Comparison of ENCODE assay signal across 25 cellular contexts in the genomic region with DNA sequence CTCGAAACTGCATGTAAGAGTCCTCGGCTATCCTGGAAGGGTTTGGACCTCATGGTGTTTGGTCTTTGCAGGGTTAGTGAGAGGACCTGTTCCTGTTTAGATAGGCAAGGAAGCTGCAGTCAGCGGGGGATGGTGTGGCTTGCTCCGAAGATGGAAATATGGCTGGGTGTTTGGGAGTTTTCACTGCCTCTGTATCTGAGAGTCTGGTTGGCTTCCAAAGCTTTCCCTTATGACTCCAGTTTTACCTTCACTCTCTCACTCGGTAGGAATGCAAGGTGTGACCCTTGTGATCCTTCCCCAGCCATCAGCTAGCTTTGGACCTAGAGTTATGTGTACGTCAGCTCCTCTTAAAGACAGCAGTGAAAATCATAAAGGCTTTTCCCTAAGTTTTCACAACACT. TPM values are rescaled to one million over a fixed set of nuclear protein-coding genes. Genes with fewer than 3 reads are reported as not detected.
DNase-seq lines count a peak whose midpoint lies in the region; ATAC-seq, FAIRE-seq and TF ChIP-seq lines count a peak whose summit lies in the region.
"Had no signal": no experiment of that assay in that cellular context is flagged by ENCODE, and none has a peak within 500 bp of the region (broad histone marks: within the 10 kb centered on the region; RNA-seq: fewer than 3 reads in every experiment).

No MANE protein-coding gene starts in this region.

- WGBS in H1 (ENCODE audit: extremely low coverage in 1 of 2, insufficient coverage in 1 of 2, insufficient read length in 1 of 2, insufficient replicate concordance in 2 of 2, low coverage in 1 of 2, low lambda C conversion rate in 2 of 2, missing lambda C conversion rate in 1 of 2), 2 experiments, result 85% methylated on average over 6 of the region's 6 CpGs; no CpG with 5 or more reads in 1 of the 2 experiments
- WGBS in HepG2 (ENCODE audit: low lambda C conversion rate), result 85% methylated on average over 6 of the region's 6 CpGs
- 76 to 82% methylated on average over 6 of the region's 6 CpGs for WGBS in pancreas, 2 donors

- CTCF ChIA-PET in HEK293 (lab: Yijun Ruan, JAX) (interaction anchor here (1.1 kb wide), 1 partner anchor 28 kb away, joined by 3 read pairs; no protein-coding TSS in a partner anchor), H1 (lab: Charles Lee; ENCODE audit: partially characterized antibody) (interaction anchor here (0.5 to 3.4 kb wide), 9 partner anchors 9 to 132 kb away, joined by 3 to 28 read pairs (median 5); a partner anchor contains a TSS), HepG2 (lab: Yijun Ruan, JAX; ENCODE audit: low intra/inter-chr PET ratio, low total read pairs) (no interaction called here)

- no peaks in the 10 kb centered on the region for H4K20me1 ChIP-seq in H1 (replicated peaks in 1 of 2; ENCODE audit: control insufficient read depth in 1 of 2, insufficient read depth in 2 of 2, low read length in 2 of 2)
- no peaks in the 10 kb centered on the region for H4K20me1 ChIP-seq in HepG2 (ENCODE audit: insufficient read depth, low read length)
- H4K20me1 ChIP-seq: BLaER1 had no signal

- H3K36me3 Mint-ChIP-seq in type B pancreatic cell, result peaks cover 52% of the 10 kb centered on the region
- H3K36me3 Mint-ChIP-seq: CD8-positive, alpha-beta T cell had no signal

- BruUV-seq in HepG2 (replicated peaks; lab: Mats Ljungman, UMichigan), result no TSS peak

- H3K4me3 Mint-ChIP-seq in type B pancreatic cell, result no peak overlapping the region
- H3K4me3 Mint-ChIP-seq: CD8-positive, alpha-beta T cell had no signal

- H3K23ac ChIP-seq in H1 (ENCODE audit: insufficient read length), result no peak overlapping the region

- H2BK5ac ChIP-seq in H1 (ENCODE audit: low read depth, low read length), result no peak overlapping the region

- peak overlapping the region; percentile 32 for H3K27ac Mint-ChIP-seq in type B pancreatic cell
- H3K27ac Mint-ChIP-seq: CD8-positive, alpha-beta T cell had no signal

- no peaks in the 10 kb centered on the region for H3K27me3 Mint-ChIP-seq in type B pancreatic cell

- H2AK5ac ChIP-seq in H1 (ENCODE audit: low read depth, low read length), result no peak overlapping the region

- H3K4me1 ChIP-seq in HEK293 (ENCODE audit: control insufficient read depth, insufficient read depth, low read length) (peaks cover 6% of the 10 kb centered on the region), H1 (replicated peaks in 1 of 4; ENCODE audit: control insufficient read depth in 3 of 4, insufficient read depth in 4 of 4, low read length in 3 of 4) (no peaks in the 10 kb centered on the region), HepG2 (ENCODE audit: insufficient read depth, low read length) (peaks cover 18% of the 10 kb centered on the region), pancreas (no peaks in the 10 kb centered on the region)
- H3K4me1 ChIP-seq: BLaER1 had no signal

- H3K18ac ChIP-seq in H1 (ENCODE audit: extremely low read depth, low read length), result no peak overlapping the region

- no peaks in the 10 kb centered on the region for H3K9me3 Mint-ChIP-seq in type B pancreatic cell
- H3K9me3 Mint-ChIP-seq: CD8-positive, alpha-beta T cell had no signal

- TF ChIP-seq RAD21 in H1 (IDR thresholded peaks at IDR 0.05 in 1 of 2, conservative IDR thresholded peaks at IDR 0.05 in 1 of 2; ENCODE audit: low read depth in 2 of 2, low read length in 2 of 2), result no peak
- no peak for TF ChIP-seq RAD21 in HepG2 (CRISPR knock-in tag; IDR thresholded peaks at IDR 0.05)

- H3K4me3 ChIP-seq in HEK293 (ENCODE audit: low read depth, low read length) (no peak overlapping the region), H1 (ENCODE audit: extremely low read depth in 1 of 4, insufficient read depth in 2 of 4, low read depth in 3 of 4, low read length in 4 of 4) (no peak overlapping the region), HepG2 (replicated peaks in 1 of 3; ENCODE audit: insufficient read depth in 1 of 3, low read depth in 2 of 3, low read length in 3 of 3) (no peak overlapping the region), pancreas (no peak overlapping the region)
- H3K4me3 ChIP-seq: A549, BLaER1, GM23248, SJCRH30 had no signal

- H3K79me2 ChIP-seq in H1 (ENCODE audit: control insufficient read depth in 1 of 2, insufficient read depth in 2 of 2, low read length in 2 of 2) (no peaks in the 10 kb centered on the region), HepG2 (ENCODE audit: insufficient read depth, low read length) (no peaks in the 10 kb centered on the region)

- H3K23me2 ChIP-seq in H1 (ENCODE audit: low read depth, low read length), result no peaks in the 10 kb centered on the region

- TF ChIP-seq EP300 in H1 (IDR thresholded peaks at IDR 0.05; ENCODE audit: borderline replicate concordance in 1 of 2, low read depth in 2 of 2, low read length in 2 of 2) (no peak), HepG2 (IDR thresholded peaks at IDR 0.05; ENCODE audit: low read depth in 2 of 2, low read length in 2 of 2) (no peak), HepG2 (CRISPR knock-in tag; IDR thresholded peaks at IDR 0.05; ENCODE audit: borderline replicate concordance) (no peak)

- H3K27me3 ChIP-seq in H1 (replicated peaks in 1 of 4; ENCODE audit: control insufficient read depth in 3 of 4, extremely low read depth in 1 of 4, insufficient read depth in 3 of 4, low read length in 3 of 4) (no peaks in the 10 kb centered on the region), HepG2 (ENCODE audit: control insufficient read depth in 1 of 2, insufficient read depth in 2 of 2, low read length in 2 of 2) (no peaks in the 10 kb centered on the region), pancreas (no peaks in the 10 kb centered on the region)
- H3K27me3 ChIP-seq: BLaER1, SJCRH30 had no signal

- no peak overlapping the region for H3K9ac ChIP-seq in H1 (replicated peaks in 1 of 4; ENCODE audit: extremely low read depth in 1 of 4, low read depth in 3 of 4, low read length in 3 of 4)
- H3K9ac ChIP-seq in HepG2 (ENCODE audit: insufficient read depth, low read depth, low read length), result no peak overlapping the region
- H3K9ac ChIP-seq: BLaER1, GM23248 had no signal

- H3K36me3 ChIP-seq in HEK293 (ENCODE audit: control insufficient read depth in 2 of 2, insufficient read depth in 1 of 2, low read length in 2 of 2) (peaks cover 0 to 7% of the 10 kb centered on the region in 2 experiments; a peak in 1 of 3 replicates), H1 (ENCODE audit: control insufficient read depth in 2 of 4, insufficient read depth in 4 of 4, low read length in 3 of 4) (no peaks in the 10 kb centered on the region), HepG2 (replicated peaks in 1 of 2; ENCODE audit: control insufficient read depth in 1 of 2, insufficient read depth in 2 of 2, low read length in 2 of 2) (peaks cover 27 to 48% of the 10 kb centered on the region in 2 experiments), pancreas (peaks cover 0 to 4% (median 0%) of the 10 kb centered on the region in 3 donors)
- H3K36me3 ChIP-seq: BLaER1, SJCRH30 had no signal

- ATAC-seq in HepG2 (peak; percentile 36; the same call in 2 of the 3 replicates), pancreas (no peak), Right ventricle myocardium inferior (no peak)
- ATAC-seq: A549; CD8-positive, alpha-beta T cell; HCT116 had no signal

- H4K8ac ChIP-seq in H1 (ENCODE audit: extremely low read depth, insufficient read depth, low read length), result no peak overlapping the region

- POLR2A ChIA-PET in HEK293 (lab: Yijun Ruan, JAX), result no interaction called here
- POLR2A ChIA-PET in H1 (lab: Charles Lee; ENCODE audit: partially characterized antibody), result no interaction called here
- POLR2A ChIA-PET in HepG2 (lab: Yijun Ruan, JAX), result interaction anchor here (0.7 to 1.3 kb wide), 2 partner anchors 36 to 121 kb away, joined by 3 to 6 read pairs; a partner anchor contains a TSS

- H3K79me1 ChIP-seq in H1 (ENCODE audit: low read depth, low read length), result no peaks in the 10 kb centered on the region

- no peak overlapping the region for H2BK15ac ChIP-seq in H1 (ENCODE audit: low read length)

- DNase-seq in H1 (ENCODE audit: low read depth in 1 of 2, low spot score in 2 of 2), result no peak
- no peak for DNase-seq in HepG2 (ENCODE audit: low spot score)
- DNase-seq in type B pancreatic cell (ENCODE audit: extremely low spot score, unreplicated experiment), result no peak
- no peak for DNase-seq in NOMO-1 treated with DMSO at 0.1 percent for 48 hours (lab: John Stamatoyannopoulos, UW; ENCODE audit: unreplicated experiment)
- DNase-seq in pancreas, result no peak
- DNase-seq in NCI-H2196 (lab: John Stamatoyannopoulos, UW; ENCODE audit: unreplicated experiment), result no peak
- no peak for DNase-seq in Right ventricle myocardium inferior (ENCODE audit: missing footprints)
- DNase-seq: CD8-positive, alpha-beta T cell; DND-41; GM23248; KG1; MV-4-11; NCI-H1417; NCI-H187; NCI-H2107; NCI-H2227 treated with DMSO at 0.1 percent for 48 hours; NCI-H510A treated with DMSO at 0.1 percent for 48 hours; NCI-H774 had no signal

- H2AFZ ChIP-seq in H1 (ENCODE audit: low read length) (no peak overlapping the region), HepG2 (ENCODE audit: low read length) (no peak overlapping the region)
- H2AFZ ChIP-seq: GM23248 had no signal

- no peak overlapping the region for H4K5ac ChIP-seq in H1 (ENCODE audit: insufficient read length, low read depth, low read length)

- H3K4ac ChIP-seq in H1 (replicated peaks; ENCODE audit: insufficient read length, low read depth, low read length), result no peak overlapping the region

- peak overlapping the region; percentile 61; the same call in 1 of the 2 replicates for H2BK12ac ChIP-seq in H1 (ENCODE audit: low read depth, low read length)

- H4K91ac ChIP-seq in H1 (replicated peaks; ENCODE audit: insufficient read length, low read length), result no peak overlapping the region

- no peak overlapping the region for H2BK120ac ChIP-seq in H1 (replicated peaks; ENCODE audit: low read depth, low read length)

- H3K27ac ChIP-seq in HEK293 (ENCODE audit: extremely low read depth, low read depth, low read length) (no peak overlapping the region), H1 (ENCODE audit: low read depth, low read length) (no peak overlapping the region), HepG2 (ENCODE audit: extremely low read length, insufficient read depth, low read length) (no peak overlapping the region), pancreas (no peak overlapping the region)
- H3K27ac ChIP-seq: A549, BLaER1, GM23248, RWPE1, SJCRH30 had no signal

- FAIRE-seq in H1 (lab: Jason Lieb, UNC) (no peak), HepG2 (lab: Jason Lieb, UNC) (no peak), pancreas (lab: Jason Lieb, UNC) (no peak)
- FAIRE-seq: A549, G401.6 had no signal

- no peak overlapping the region for H3K56ac ChIP-seq in H1 (replicated peaks; ENCODE audit: insufficient read length, low read depth, low read length)

- TF ChIP-seq CTCF in HEK293 (tag by site-specific recombination; IDR thresholded peaks at IDR 0.05) (no peak), H1 (IDR thresholded peaks at IDR 0.05; ENCODE audit: control extremely low read depth in 1 of 3, insufficient read depth in 1 of 3, low read depth in 1 of 3, low read length in 3 of 3) (no peak), HepG2 (CRISPR knock-in tag; IDR thresholded peaks at IDR 0.05) (no peak), type B pancreatic cell (conservative IDR thresholded peaks at IDR 0.05) (no peak), pancreas (IDR thresholded peaks at IDR 0.05) (no peak)

- no peak overlapping the region for H3K14ac ChIP-seq in H1 (ENCODE audit: insufficient read length)

- H3K4me2 ChIP-seq in H1 (ENCODE audit: insufficient read depth in 1 of 2, low read depth in 2 of 2, low read length in 2 of 2), result no peak overlapping the region
- H3K4me2 ChIP-seq in HepG2 (ENCODE audit: low read depth, low read length), result 0 out of 2 replicates have a peak overlapping the region, but pooled peaks have one; percentile 13
- H3K4me2 ChIP-seq: A549, BLaER1 had no signal

- no peak overlapping the region for H2BK20ac ChIP-seq in H1 (ENCODE audit: low read length)

- H3K9me3 ChIP-seq in HEK293 (ENCODE audit: control insufficient read depth, insufficient read depth, low read depth, low read length), result no peaks in the 10 kb centered on the region
- no peaks in the 10 kb centered on the region for H3K9me3 ChIP-seq in H1 (ENCODE audit: insufficient read depth in 2 of 2, low read depth in 1 of 2, low read length in 1 of 2)
- H3K9me3 ChIP-seq in HepG2 (ENCODE audit: low read length), result no peaks in the 10 kb centered on the region
- H3K9me3 ChIP-seq in pancreas, result no peaks in the 10 kb centered on the region
- H3K9me3 ChIP-seq: A549, BLaER1, SJCRH30 had no signal

- in situ Hi-C loops in HepG2 (cut with HindIII; ENCODE audit: extremely low pct_ligation_motif_present, low pct_unique_long_range_greater_than_20kb), result no loop called here

- intact Hi-C loops in HepG2 (cut with micrococcal nuclease; ENCODE audit: unreplicated experiment) (no loop called here), pancreas (cut with DNase I) (no loop called here), Right ventricle myocardium inferior (cut with DNase I) (no loop called here)

- H3K4me1 Mint-ChIP-seq in type B pancreatic cell (ENCODE audit: unreplicated experiment), result peaks cover 16% of the 10 kb centered on the region

- TF ChIP-seq POLR2A in H1 (IDR thresholded peaks at IDR 0.05; ENCODE audit: control extremely low read depth in 1 of 2, low read depth in 2 of 2, low read length in 2 of 2) (no peak), HepG2 (IDR thresholded peaks at IDR 0.05; ENCODE audit: insufficient read depth in 1 of 2, low read depth in 2 of 2, low read length in 2 of 2) (no peak)

RNA-seq across cellular contexts. Expression of a gene that starts 35.6 kb away (rescaled TPM):
- total RNA-seq in H1 (2021; fragmentation: NEBNext Ultra II Directional; extraction: Animal tissue kit (Norgen Biotek cat#: 25700)), result 7.2 and 9.6 TPM in 2 replicates
- polyA plus RNA-seq in H1 (2011; rRNA removed), result 3.0 and 9.0 TPM in 2 replicates
- 8.5 TPM for polyA plus RNA-seq in H1 (2011; cell fraction: cytosol; rRNA removed)
- polyA plus RNA-seq in H1 (2011; cell fraction: nucleus; rRNA removed), result 3.4 TPM
- polyA plus RNA-seq in H1 (2012, experiment 1 of 2), result 3.7 to 6.8 TPM (median 4.5 TPM) in 4 replicates
- polyA plus RNA-seq in H1 (2012, experiment 2 of 2), result 0.89 TPM
- polyA plus RNA-seq in H1 (2013, experiment 1 of 2), result 12.3 TPM
- 11.6 TPM for polyA plus RNA-seq in H1 (2013, experiment 2 of 2)
- 4.5 and 5.5 TPM in 2 replicates for polyA minus RNA-seq in H1 (2011; rRNA and poly(A)+ RNA removed)
- 12.8 TPM for polyA minus RNA-seq in H1 (2011; cell fraction: cytosol; rRNA and poly(A)+ RNA removed)
- polyA minus RNA-seq in H1 (2011; cell fraction: nucleus; rRNA and poly(A)+ RNA removed), result 9.5 TPM
- 9.9 and 15.1 TPM in 2 replicates for total RNA-seq in HepG2 (2016; rRNA removed; fragmentation: Illumina TruSeq; extraction: Trizol)
- 8.3 and 8.9 TPM in 2 replicates for total RNA-seq in HepG2 (2016; cell fraction: cytosol; rRNA removed; fragmentation: Illumina TruSeq; extraction: Trizol; ENCODE audit: low read depth)
- total RNA-seq in HepG2 (2016; cell fraction: insoluble cytoplasmic fraction; rRNA removed; fragmentation: Illumina TruSeq; extraction: Trizol), result 9.2 and 15.1 TPM in 2 replicates
- 6.2 and 6.3 TPM in 2 replicates for total RNA-seq in HepG2 (2016; cell fraction: membrane; rRNA removed; fragmentation: Illumina TruSeq; extraction: Trizol)
- total RNA-seq in HepG2 (2016; cell fraction: nucleus; rRNA removed; fragmentation: Illumina TruSeq; extraction: Trizol), result 24.1 and 32.0 TPM in 2 replicates
- 13.0 and 16.2 TPM in 2 replicates for polyA plus RNA-seq in HepG2 (2011; rRNA removed)
- polyA plus RNA-seq in HepG2 (2011; cell fraction: cytosol; rRNA removed), result 5.4 and 9.6 TPM in 2 replicates
- polyA plus RNA-seq in HepG2 (2011; cell fraction: nucleus; rRNA removed), result 17.3 TPM in 2 replicates
- 16.5 and 25.6 TPM in 2 replicates for polyA plus RNA-seq in HepG2 (2012)
- polyA plus RNA-seq in HepG2 (2016; cell fraction: cytosol; fragmentation: Illumina TruSeq; extraction: Trizol; ENCODE audit: low read depth), result 0.47 and 0.84 TPM in 2 replicates
- 7.1 and 8.1 TPM in 2 replicates for polyA plus RNA-seq in HepG2 (2016; cell fraction: insoluble cytoplasmic fraction; fragmentation: Illumina TruSeq; extraction: Trizol; ENCODE audit: low read depth)
- polyA plus RNA-seq in HepG2 (2016; cell fraction: membrane; fragmentation: Illumina TruSeq; extraction: Trizol; ENCODE audit: low read depth), result 1.6 and 2.5 TPM in 2 replicates
- 33.9 and 34.2 TPM in 2 replicates for polyA plus RNA-seq in HepG2 (2016; cell fraction: nucleus; fragmentation: Illumina TruSeq; extraction: Trizol; ENCODE audit: insufficient read depth, low read depth)
- 2.3 and 9.3 TPM in 2 replicates for polyA minus RNA-seq in HepG2 (2011; rRNA and poly(A)+ RNA removed; ENCODE audit: low replicate concordance)
- 21.9 and 33.0 TPM in 2 replicates for polyA minus RNA-seq in HepG2 (2011; cell fraction: cytosol; rRNA and poly(A)+ RNA removed)
- polyA minus RNA-seq in HepG2 (2011; cell fraction: nucleus; rRNA and poly(A)+ RNA removed), result 24.2 and 24.7 TPM in 2 replicates
- 15.5 and 27.2 TPM in 2 replicates for total RNA-seq in type B pancreatic cell (ENCODE audit: low replicate concordance)
- total RNA-seq in pancreas, result 10 to 100 TPM; 10.1 to 21.7 (median 14.0) TPM
- 10 to 100 TPM in 1 of 2 donors, 1 to 10 TPM in 1; 4.7 to 11.6 TPM for polyA plus RNA-seq in pancreas
- 6.5 TPM for total RNA-seq in Right ventricle myocardium inferior
